In genomic region chr4:48594185-48594584, GRCh38 we compare ENCODE assay signal across 19 cellular contexts.
DNase-seq lines count a peak whose midpoint lies in the region; ATAC-seq, FAIRE-seq and TF ChIP-seq lines count a peak whose summit lies in the region.
"Had no signal": no experiment of that assay in that cellular context is flagged by ENCODE, and none has a peak within 500 bp of the region (broad histone marks: within the 10 kb centered on the region; RNA-seq: fewer than 3 reads in every experiment).

No MANE protein-coding gene starts in this region.

- H3K36me3 ChIP-seq in liver (ENCODE audit: control insufficient read depth in 4 of 4, insufficient read depth in 3 of 4, low read depth in 1 of 4, low read length in 3 of 4) (peaks cover 1 to 10% (median 4%) of the 10 kb centered on the region in 4 donors), HepG2 (replicated peaks in 1 of 2; ENCODE audit: control insufficient read depth in 1 of 2, insufficient read depth in 2 of 2, low read length in 2 of 2) (peaks cover 3 to 4% of the 10 kb centered on the region in 2 experiments; a peak in 4 of 5 replicates), subcutaneous abdominal adipose tissue (ENCODE audit: control insufficient read depth in 5 of 5, insufficient read depth in 5 of 5, low read length in 5 of 5) (peaks cover 8 to 29% (median 10%) of the 10 kb centered on the region in 5 donors)

- H3K4me1 ChIP-seq in liver (ENCODE audit: control insufficient read depth in 4 of 4, insufficient read depth in 4 of 4, low read length in 3 of 4) (no peaks in the 10 kb centered on the region), HepG2 (ENCODE audit: insufficient read depth, low read length) (no peaks in the 10 kb centered on the region), subcutaneous abdominal adipose tissue (ENCODE audit: control insufficient read depth in 5 of 5, insufficient read depth in 5 of 5, low read length in 5 of 5) (peaks cover 0 to 25% (median 6%) of the 10 kb centered on the region in 5 donors)
- H3K4me1 ChIP-seq: stomach had no signal

- CTCF ChIA-PET in HepG2 (lab: Yijun Ruan, JAX; ENCODE audit: low intra/inter-chr PET ratio, low total read pairs) = no interaction called here

- TF ChIP-seq EP300 in HepG2 (IDR thresholded peaks at IDR 0.05; ENCODE audit: low read depth in 2 of 2, low read length in 2 of 2) = no peak
- TF ChIP-seq EP300 in HepG2 (CRISPR knock-in tag; IDR thresholded peaks at IDR 0.05; ENCODE audit: borderline replicate concordance) = no peak

- WGBS in liver = 59% methylated on average over 1 of the region's 1 CpG
- 97% methylated on average over 1 of the region's 1 CpG for WGBS in HepG2 (ENCODE audit: low lambda C conversion rate)

- TF ChIP-seq RAD21 in liver (IDR thresholded peaks at IDR 0.05) (no peak), HepG2 (CRISPR knock-in tag; IDR thresholded peaks at IDR 0.05) (no peak)

- BruUV-seq in HepG2 (replicated peaks; lab: Mats Ljungman, UMichigan) = no TSS peak

- no peak overlapping the region for H2AFZ ChIP-seq in HepG2 (ENCODE audit: low read length)
- H2AFZ ChIP-seq: GM23248, hepatocyte had no signal

- ATAC-seq in HepG2 (no peak), GM18870 (IDR thresholded peaks at IDR 0.05; ENCODE audit: unreplicated experiment) (no peak), HG02759 (IDR thresholded peaks at IDR 0.05; ENCODE audit: unreplicated experiment) (no peak), GM21576 (IDR thresholded peaks at IDR 0.05; ENCODE audit: unreplicated experiment) (no peak)
- ATAC-seq: activated CD8-positive, alpha-beta T cell treated with anti-CD3 and anti-CD28 coated beads, Interleukin-2, amount 10 ng/mL, durations not matched to agents 7 days and 5 days had no signal

- DNase-seq in HepG2 (ENCODE audit: low spot score) = no peak
- DNase-seq in dermis blood vessel endothelial cell = peak; percentile 92
- DNase-seq in iPS-NIHi11 (ENCODE audit: low spot score) = peak; percentile 68
- DNase-seq: activated B cell treated with CpG ODN at 0.5 μM for 24 hours; activated CD8-positive, alpha-beta T cell treated with anti-CD3 and anti-CD28 coated beads, Interleukin-2, amount 10 ng/mL, durations not matched to agents 7 days and 5 days; brain microvascular endothelial cell; DMS79 treated with DMSO at 0.1 percent for 48 hours; effector CD4-positive, alpha-beta T cell; GM23248; NCI-H187; NCI-H345; stomach; upper lobe of left lung had no signal

- no peaks in the 10 kb centered on the region for H4K20me1 ChIP-seq in HepG2 (ENCODE audit: insufficient read depth, low read length)

- no peak overlapping the region for H3K4me3 ChIP-seq in liver (ENCODE audit: low read depth in 1 of 3, low read length in 3 of 3)
- no peak overlapping the region for H3K4me3 ChIP-seq in HepG2 (replicated peaks in 1 of 3; ENCODE audit: insufficient read depth in 1 of 3, low read depth in 2 of 3, low read length in 3 of 3)
- H3K4me3 ChIP-seq in subcutaneous abdominal adipose tissue (ENCODE audit: low read depth in 1 of 5, low read length in 5 of 5) = no peak overlapping the region
- H3K4me3 ChIP-seq: GM23248, hepatocyte, stomach, upper lobe of left lung had no signal

- H3K9me3 ChIP-seq in liver (ENCODE audit: control insufficient read depth in 4 of 4, low read length in 3 of 4) (no peaks in the 10 kb centered on the region), HepG2 (ENCODE audit: low read length) (no peaks in the 10 kb centered on the region), subcutaneous abdominal adipose tissue (ENCODE audit: control insufficient read depth in 5 of 5, low read length in 5 of 5) (no peaks in the 10 kb centered on the region)
- H3K9me3 ChIP-seq: stomach, upper lobe of left lung had no signal

- no peaks in the 10 kb centered on the region for H3K79me2 ChIP-seq in HepG2 (ENCODE audit: insufficient read depth, low read length)
- H3K79me2 ChIP-seq: hepatocyte had no signal

- in situ Hi-C loops in HepG2 (cut with HindIII; ENCODE audit: extremely low pct_ligation_motif_present, low pct_unique_long_range_greater_than_20kb) = loop anchor here (25.0 kb wide), 1 partner anchor 193 kb away; the partner anchor contains the start of gene FRYL

- H3K9ac ChIP-seq in liver (ENCODE audit: low read depth in 1 of 2, low read length in 2 of 2) = no peak overlapping the region
- H3K9ac ChIP-seq in HepG2 (ENCODE audit: insufficient read depth, low read depth, low read length) = no peak overlapping the region
- no peak overlapping the region for H3K9ac ChIP-seq in subcutaneous abdominal adipose tissue (ENCODE audit: low read length in 5 of 5)
- H3K9ac ChIP-seq: GM23248 had no signal

- H3K27ac ChIP-seq in liver (ENCODE audit: low read depth in 1 of 2, low read length in 2 of 2) = no peak overlapping the region
- no peak overlapping the region for H3K27ac ChIP-seq in HepG2 (ENCODE audit: extremely low read length, insufficient read depth, low read length)
- peak overlapping the region; percentile 33 for H3K27ac ChIP-seq in subcutaneous abdominal adipose tissue (ENCODE audit: low read depth, low read length)
- H3K27ac ChIP-seq: brain microvascular endothelial cell, GM23248, hepatocyte, stomach, upper lobe of left lung had no signal

- intact Hi-C loops in HepG2 (cut with micrococcal nuclease; ENCODE audit: unreplicated experiment) = no loop called here

- no peaks in the 10 kb centered on the region for H3K27me3 ChIP-seq in liver (ENCODE audit: control insufficient read depth in 4 of 4, insufficient read depth in 4 of 4, low read length in 3 of 4)
- H3K27me3 ChIP-seq in HepG2 (ENCODE audit: control insufficient read depth in 1 of 2, insufficient read depth in 2 of 2, low read length in 2 of 2) = no peaks in the 10 kb centered on the region
- no peaks in the 10 kb centered on the region for H3K27me3 ChIP-seq in subcutaneous abdominal adipose tissue (ENCODE audit: control insufficient read depth in 5 of 5, insufficient read depth in 4 of 5, low read length in 5 of 5)
- H3K27me3 ChIP-seq: brain microvascular endothelial cell, hepatocyte, stomach, upper lobe of left lung had no signal

- no peak for TF ChIP-seq POLR2A in HepG2 (IDR thresholded peaks at IDR 0.05; ENCODE audit: insufficient read depth in 1 of 2, low read depth in 2 of 2, low read length in 2 of 2)

- POLR2A ChIA-PET in HepG2 (lab: Yijun Ruan, JAX) = no interaction called here

- TF ChIP-seq CTCF in liver (IDR thresholded peaks at IDR 0.05; ENCODE audit: low read depth, low read length, missing input control) = no peak
- no peak for TF ChIP-seq CTCF in HepG2 (CRISPR knock-in tag; IDR thresholded peaks at IDR 0.05)

- no peak for FAIRE-seq in HepG2 (lab: Jason Lieb, UNC)

- no peak overlapping the region for H3K4me2 ChIP-seq in HepG2 (ENCODE audit: low read depth, low read length)
- H3K4me2 ChIP-seq: hepatocyte had no signal

TF ChIP-seq in liver, 16 proteins besides CTCF, POLR2A, EP300 and RAD21:
- TF ChIP-seq, protein P1, sequence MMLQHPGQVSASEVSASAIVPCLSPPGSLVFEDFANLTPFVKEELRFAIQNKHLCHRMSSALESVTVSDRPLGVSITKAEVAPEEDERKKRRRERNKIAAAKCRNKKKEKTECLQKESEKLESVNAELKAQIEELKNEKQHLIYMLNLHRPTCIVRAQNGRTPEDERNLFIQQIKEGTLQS (IDR thresholded peaks at IDR 0.05) = no peak
- TF ChIP-seq NR2F2 (IDR thresholded peaks at IDR 0.05) (peak; percentile 30), FOXA2 (IDR thresholded peaks at IDR 0.05) (no peak), EGR1 (IDR thresholded peaks at IDR 0.05; ENCODE audit: low read depth in 2 of 2) (no peak), SP1 (IDR thresholded peaks at IDR 0.05) (no peak), TAF1 (conservative IDR thresholded peaks at IDR 0.05) (no peak), HNF4A (conservative IDR thresholded peaks at IDR 0.05) (no peak), GABPA (IDR thresholded peaks at IDR 0.05 in 1 of 2, conservative IDR thresholded peaks at IDR 0.05 in 1 of 2) (no peak)

TF ChIP-seq in HepG2, 621 proteins besides CTCF, POLR2A, EP300 and RAD21:
- TF ChIP-seq RFX1 (IDR thresholded peaks at IDR 0.05) (no peak), TEAD3 (CRISPR knock-in tag; optimal IDR thresholded peaks at IDR 0.05; ENCODE audit: borderline replicate concordance) (no peak)
